In genomic region chr2:223797811-223798721, GRCh38 we compare ENCODE assay signal across 9 cellular contexts. TPM values are rescaled to one million over a fixed set of nuclear protein-coding genes. Genes with fewer than 3 reads are reported as not detected.
DNase-seq lines count a peak whose midpoint lies in the region; ATAC-seq and TF ChIP-seq lines count a peak whose summit lies in the region.
"Had no signal": no experiment of that assay in that cellular context is flagged by ENCODE, and none has a peak within 500 bp of the region (broad histone marks: within the 10 kb centered on the region; RNA-seq: fewer than 3 reads in every experiment).

No MANE protein-coding gene starts in this region.

- peak; percentile 78 for TF ChIP-seq CTCF in foreskin keratinocyte (conservative IDR thresholded peaks at IDR 0.05)

- H3K4me1 Mint-ChIP-seq in IgD-negative memory B cell = peaks cover 31 to 50% (median 42%) of the 10 kb centered on the region in 3 donors

- no peaks in the 10 kb centered on the region for H3K9me3 Mint-ChIP-seq in IgD-negative memory B cell

- peak overlapping the region; percentile 39 to 83 (median 49) for H3K27ac Mint-ChIP-seq in IgD-negative memory B cell

- peak overlapping the region in 3 of 4 donors; percentile 1 to 13 (median 5) for H3K4me3 Mint-ChIP-seq in IgD-negative memory B cell

- ATAC-seq in GM21786 (IDR thresholded peaks at IDR 0.05; ENCODE audit: unreplicated experiment) (peak; percentile 99), foreskin keratinocyte (peak; percentile 8), left colon (no peak)

- no peaks in the 10 kb centered on the region for H3K27me3 ChIP-seq in foreskin keratinocyte
- H3K27me3 ChIP-seq: BLaER1 treated with 17β-estradiol and CSF1 and Interleukin-3, amounts not matched to agents 10 nM and 100 nM had no signal

- no peaks in the 10 kb centered on the region for H3K27me3 Mint-ChIP-seq in IgD-negative memory B cell

- H3K27ac ChIP-seq in foreskin keratinocyte = peak overlapping the region; percentile 20
- H3K27ac ChIP-seq: BLaER1 treated with 17β-estradiol and CSF1 and Interleukin-3, amounts not matched to agents 10 nM and 100 nM had no signal

- H3K36me3 Mint-ChIP-seq in IgD-negative memory B cell = peaks cover 8% of the 10 kb centered on the region

- intact Hi-C loops in left colon (cut with DNase I, micrococcal nuclease) = loop anchor here in 1 of 2 donors (5.0 kb wide), 1 partner anchor 826 kb away; no protein-coding TSS in a partner anchor

- peaks cover 13% of the 10 kb centered on the region for H3K4me1 ChIP-seq in foreskin keratinocyte

- peak; percentile 49; the same call in 1 of the 2 replicates for TF ChIP-seq POLR2A in Raji (IDR thresholded peaks at IDR 0.05; ENCODE audit: insufficient read depth, low read depth, low read length)

- DNase-seq in NCI-H1417 (lab: John Stamatoyannopoulos, UW) = peak; percentile 11 to 80 (median 42)
- no peak for DNase-seq in NCI-H1417 treated with DMSO at 0.1 percent for 48 hours (lab: John Stamatoyannopoulos, UW)
- peak in 1 of 2 donors; percentile 54 for DNase-seq in foreskin keratinocyte
- DNase-seq in putamen (ENCODE audit: low spot score) = peak; percentile 49
- DNase-seq in left colon = no peak

RNA-seq across cellular contexts. Expression of gene AP1S3, which starts 39.3 kb away (rescaled TPM):
- polyA plus RNA-seq in IgD-negative memory B cell = 23.0 TPM
- 19.2 and 30.9 TPM in 2 replicates for total RNA-seq in foreskin keratinocyte
- 2.5 and 4.9 TPM in 2 replicates for polyA plus RNA-seq in foreskin keratinocyte
- 10 to 100 TPM in 1 of 2 donors, 1 to 10 TPM in 1; 7.0 to 13.5 TPM for total RNA-seq in left colon

Comparison
In these comparisons a context has a peak if more than half of its experiments do, and no peak if none do; other contexts are left out.
1. DNase-seq: peak in NCI-H1417 (3 of 3) and putamen (single experiment); none in NCI-H1417 treated with DMSO at 0.1 percent for 48 hours (single experiment) and left colon (0 of 2).